ENCODE assay signal across 8 cellular contexts in the genomic region with DNA sequence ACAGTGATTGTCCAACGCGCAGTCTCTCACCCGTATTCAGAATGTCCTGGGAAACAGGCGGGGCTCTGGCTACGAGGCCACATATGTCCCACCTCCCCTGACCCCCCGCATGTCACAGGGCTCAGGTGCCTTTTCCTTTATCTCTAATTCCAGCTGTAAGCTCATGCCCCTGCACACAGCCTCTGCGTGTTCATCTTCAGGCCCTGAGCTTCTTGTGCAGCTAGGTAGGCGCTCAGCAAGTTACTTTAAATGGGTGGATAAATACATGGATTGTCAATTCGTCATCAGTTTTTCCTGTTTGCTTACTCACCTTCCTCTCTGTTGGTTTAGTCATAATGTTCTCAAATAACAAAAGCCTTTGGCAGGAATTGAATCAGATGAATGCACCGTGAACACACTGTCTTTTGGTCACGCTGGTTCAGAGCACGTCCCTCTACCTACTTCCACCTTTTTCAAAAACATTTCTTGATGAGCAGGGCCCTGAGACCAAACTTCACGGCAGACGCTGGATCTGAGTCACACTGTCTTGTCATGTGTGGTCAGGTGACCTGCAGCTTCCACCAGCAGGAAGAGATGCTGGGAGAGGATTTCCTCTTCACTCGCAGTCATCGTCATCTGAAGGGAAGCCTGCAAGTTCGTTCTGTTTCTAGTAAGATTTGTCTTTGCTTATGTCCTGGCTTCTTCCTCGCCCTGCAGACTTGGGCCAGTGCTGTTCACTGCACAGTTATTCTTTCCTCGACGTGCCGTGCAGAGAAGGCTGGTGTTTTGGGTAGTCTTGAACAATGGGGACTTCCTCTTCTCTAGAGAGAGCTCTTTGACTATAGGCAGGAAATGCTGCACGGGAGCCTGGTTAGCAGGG.
A peak's percentile ranks its signal among the peaks of the same experiment; 100 is the strongest.
DNase-seq lines count a peak whose midpoint lies in the region; ATAC-seq lines count a peak whose summit lies in the region.

No MANE protein-coding gene starts in this region.

- no peaks in the 10 kb centered on the region for H3K27me3 ChIP-seq in CD4-positive, alpha-beta memory T cell (ENCODE audit: insufficient read depth, low read length)
- H3K27me3 ChIP-seq in skeletal muscle satellite cell (ENCODE audit: control insufficient read depth, insufficient read depth, low read length): no peaks in the 10 kb centered on the region

- H3K4me3 Mint-ChIP-seq in CD4-positive, alpha-beta memory T cell: peak overlapping the region; percentile 79 to 97 (median 90)

- DNase-seq in CD4-positive, alpha-beta memory T cell: peak; percentile 70 to 89 (median 74)
- DNase-seq in HPDE6-E6E7 (ENCODE audit: extremely low spot score) (peak; percentile 77), SHP77 treated with DMSO at 0.1 percent for 48 hours (lab: John Stamatoyannopoulos, UW) (peak; percentile 17), Right ventricle myocardium superior (no peak), NCI-H1105 (lab: John Stamatoyannopoulos, UW) (no peak)
- DNase-seq in activated effector memory CD4-positive, alpha-beta T cell treated with anti-CD3 and anti-CD28 coated beads, Interleukin-2, amount 50 U/mL, for 16 hours: peak; percentile 87

- H3K9me3 ChIP-seq in CD4-positive, alpha-beta memory T cell (ENCODE audit: control insufficient read depth in 1 of 2, low read length in 2 of 2): no peaks in the 10 kb centered on the region
- no peaks in the 10 kb centered on the region for H3K9me3 ChIP-seq in skeletal muscle satellite cell (replicated peaks; ENCODE audit: low read length)

- POLR2A ChIA-PET in CD4-positive, alpha-beta memory T cell (lab: Charles Lee; ENCODE audit: partially characterized antibody): interaction anchor here (0.7 to 3.8 kb wide), 21 partner anchors 10 to 1650 kb away, joined by 3 to 38 read pairs (median 4); a partner anchor contains a TSS

- no peaks in the 10 kb centered on the region for H3K36me3 ChIP-seq in CD4-positive, alpha-beta memory T cell (ENCODE audit: insufficient read depth, low read length)
- H3K36me3 ChIP-seq in skeletal muscle satellite cell (ENCODE audit: insufficient read depth, low read length): no peaks in the 10 kb centered on the region

- ATAC-seq in GM21360 (IDR thresholded peaks at IDR 0.05; ENCODE audit: unreplicated experiment) (peak; percentile 87), Right ventricle myocardium superior (ENCODE audit: poor library complexity) (peak; percentile 58)

- peaks cover 35 to 57% (median 41%) of the 10 kb centered on the region in 4 donors for H3K4me1 Mint-ChIP-seq in CD4-positive, alpha-beta memory T cell

- intact Hi-C loops in CD4-positive, alpha-beta memory T cell (cut with micrococcal nuclease): loop anchor here (1.0 to 5.0 kb wide), 8 partner anchors 76 to 924 kb away; a partner anchor contains a TSS
- intact Hi-C loops in Right ventricle myocardium superior (cut with DNase I): no loop called here

- peak overlapping the region; percentile 75 for H3K4me2 ChIP-seq in skeletal muscle satellite cell (ENCODE audit: low read length)

- H3K36me3 Mint-ChIP-seq in CD4-positive, alpha-beta memory T cell: peaks cover 17 to 20% of the 10 kb centered on the region in 2 donors

- peak overlapping the region; percentile 74 for H3K27ac ChIP-seq in CD4-positive, alpha-beta memory T cell (ENCODE audit: low read depth, low read length)

- peaks cover 0 to 21% (median 9%) of the 10 kb centered on the region in 8 donors for H3K9me3 Mint-ChIP-seq in CD4-positive, alpha-beta memory T cell

- H3K4me3 ChIP-seq in CD4-positive, alpha-beta memory T cell (ENCODE audit: low read length in 2 of 2): peak overlapping the region; percentile 51 to 58
- peak overlapping the region; percentile 46 for H3K4me3 ChIP-seq in skeletal muscle satellite cell (ENCODE audit: low read length)

- peaks cover 34% of the 10 kb centered on the region for H3K4me1 ChIP-seq in CD4-positive, alpha-beta memory T cell (ENCODE audit: insufficient read depth, low read length)
- peaks cover 24% of the 10 kb centered on the region for H3K4me1 ChIP-seq in skeletal muscle satellite cell (ENCODE audit: control insufficient read depth, insufficient read depth, low read length)

- no peaks in the 10 kb centered on the region for H3K27me3 Mint-ChIP-seq in CD4-positive, alpha-beta memory T cell

- CTCF ChIA-PET in CD4-positive, alpha-beta memory T cell (lab: Charles Lee; ENCODE audit: partially characterized antibody): interaction anchor here (0.7 to 2.1 kb wide), 6 partner anchors 13 to 473 kb away, joined by 3 to 5 read pairs (median 4); a partner anchor contains a TSS

- peak overlapping the region; percentile 89 to 100 (median 99) for H3K27ac Mint-ChIP-seq in CD4-positive, alpha-beta memory T cell

- H3K9ac ChIP-seq in skeletal muscle satellite cell (ENCODE audit: low read depth, low read length): no peak overlapping the region

Comparison
In these comparisons a context has a peak if more than half of its experiments do, and no peak if none do; other contexts are left out.
1. DNase-seq: peak in CD4-positive, alpha-beta memory T cell (5 of 5), HPDE6-E6E7 (single experiment), SHP77 treated with DMSO at 0.1 percent for 48 hours (single experiment) and activated effector memory CD4-positive, alpha-beta T cell treated with anti-CD3 and anti-CD28 coated beads, Interleukin-2, amount 50 U/mL, for 16 hours (single experiment); none in Right ventricle myocardium superior (single experiment) and NCI-H1105 (single experiment).